In the genomic region with DNA sequence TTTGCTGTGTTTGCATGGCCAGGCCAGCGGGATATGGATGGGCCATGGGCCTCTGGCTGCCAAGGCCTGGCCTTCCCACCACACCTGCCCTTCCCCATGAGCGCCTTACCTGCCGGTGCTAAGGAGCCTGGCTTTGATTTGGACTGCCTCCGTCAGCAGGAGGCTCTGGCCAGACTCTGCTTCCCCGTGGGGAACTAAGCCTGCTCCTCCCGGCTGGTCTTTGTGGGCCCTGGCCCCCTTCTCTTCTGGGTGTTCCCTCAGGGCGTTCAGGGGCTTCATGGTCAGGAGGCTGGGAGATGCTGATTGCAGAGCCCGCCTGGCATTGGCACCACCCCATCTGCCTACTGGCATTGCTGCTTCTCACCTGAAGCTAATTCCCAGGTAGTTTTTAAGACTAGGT, we compare ENCODE assay signal across 23 cellular contexts. TPM values are rescaled to one million over a fixed set of nuclear protein-coding genes. Genes with fewer than 3 reads are reported as not detected.
DNase-seq lines count a peak whose midpoint lies in the region; ATAC-seq, FAIRE-seq and TF ChIP-seq lines count a peak whose summit lies in the region.
"Had no signal": no experiment of that assay in that cellular context is flagged by ENCODE, and none has a peak within 500 bp of the region (broad histone marks: within the 10 kb centered on the region; RNA-seq: fewer than 3 reads in every experiment).

No MANE protein-coding gene starts in this region.

- TF ChIP-seq EP300 in HepG2 (IDR thresholded peaks at IDR 0.05; ENCODE audit: low read depth in 2 of 2, low read length in 2 of 2): no peak
- no peak for TF ChIP-seq EP300 in HepG2 (CRISPR knock-in tag; IDR thresholded peaks at IDR 0.05; ENCODE audit: borderline replicate concordance)

- no peak overlapping the region for H3K23ac ChIP-seq in neuronal stem cell (ENCODE audit: low read depth, low read length, poor library complexity)

- in situ Hi-C loops in HepG2 (cut with HindIII; ENCODE audit: extremely low pct_ligation_motif_present, low pct_unique_long_range_greater_than_20kb) (no loop called here), GM13977 (cut with MboI; ENCODE audit: low pct_unique_long_range_greater_than_20kb, low sequenced_read_pairs, unreplicated experiment) (no loop called here)

- H3K27ac ChIP-seq in right lobe of liver: no peak overlapping the region
- no peak overlapping the region for H3K27ac ChIP-seq in HepG2 (ENCODE audit: extremely low read length, insufficient read depth, low read length)
- H3K27ac ChIP-seq in coronary artery: peak overlapping the region; percentile 51 to 86
- H3K27ac ChIP-seq in neuronal stem cell (replicated peaks; ENCODE audit: low read length): no peak overlapping the region
- H3K27ac ChIP-seq in vagina: peak overlapping the region; percentile 53
- H3K27ac ChIP-seq: C4-2B, VCaP had no signal

- H3K4me1 Mint-ChIP-seq in activated CD4-positive, alpha-beta memory T cell treated with anti-CD3 and anti-CD28 coated beads for 36 hours (ENCODE audit: low read depth): peaks cover 6% of the 10 kb centered on the region

- CTCF ChIA-PET in HepG2 (lab: Yijun Ruan, JAX; ENCODE audit: low intra/inter-chr PET ratio, low total read pairs): no interaction called here
- CTCF ChIA-PET in activated CD4-positive, alpha-beta memory T cell treated with anti-CD3 and anti-CD28 coated beads for 36 hours (lab: Charles Lee): no interaction called here

- no peak overlapping the region for H3K4me3 Mint-ChIP-seq in activated CD4-positive, alpha-beta memory T cell treated with anti-CD3 and anti-CD28 coated beads for 36 hours
- H3K4me3 Mint-ChIP-seq: stimulated activated naive CD8-positive, alpha-beta T cell treated with anti-CD3 and anti-CD28 coated beads, Interleukin-15, Interleukin-2, amounts not matched to agents 100 ng/mL and 50 ng/mL, for 24 hours; T-helper 2 cell treated with Interferon-gamma antibody and Interleukin-4, amounts not matched to agents 5 μg/mL and 100 μg/mL, for 36 hours had no signal

- H2BK15ac ChIP-seq in neuronal stem cell (ENCODE audit: low read length): no peak overlapping the region

- FAIRE-seq in HepG2 (lab: Jason Lieb, UNC): no peak
- FAIRE-seq: H54 had no signal

- H4K91ac ChIP-seq in neuronal stem cell (ENCODE audit: low read depth, low read length, poor library complexity): no peak overlapping the region

- H2BK5ac ChIP-seq in neuronal stem cell (ENCODE audit: low read length): no peak overlapping the region

- H3K4me3 ChIP-seq in right lobe of liver (no peak overlapping the region), HepG2 (replicated peaks in 1 of 3; ENCODE audit: insufficient read depth in 1 of 3, low read depth in 2 of 3, low read length in 3 of 3) (no peak overlapping the region), coronary artery (no peak overlapping the region), neuronal stem cell (ENCODE audit: low read length in 2 of 2) (no peak overlapping the region), vagina (no peak overlapping the region)
- H3K4me3 ChIP-seq: heart left ventricle, left lung had no signal

- H2BK12ac ChIP-seq in neuronal stem cell (ENCODE audit: low read length): no peak overlapping the region

- no peaks in the 10 kb centered on the region for H3K79me1 ChIP-seq in neuronal stem cell (ENCODE audit: low read depth, low read length)

- H3K4me2 ChIP-seq in HepG2 (ENCODE audit: low read depth, low read length) (no peak overlapping the region), neuronal stem cell (ENCODE audit: insufficient read depth, low read length, poor library complexity, severe bottlenecking) (no peak overlapping the region)

- WGBS in right lobe of liver (ENCODE audit: insufficient coverage, low coverage, low lambda C conversion rate, missing lambda C conversion rate): 100% methylated on average over 2 of the region's 8 CpGs
- WGBS in HepG2 (ENCODE audit: low lambda C conversion rate): 96% methylated on average over 5 of the region's 8 CpGs
- no CpG with 5 or more reads among the region's 8 CpGs for WGBS in neuronal stem cell (ENCODE audit: extremely low coverage in 2 of 2, insufficient read length in 2 of 2, insufficient replicate concordance in 1 of 2), 2 donors

- H3K4me1 ChIP-seq in right lobe of liver: peaks cover 0 to 10% (median 4%) of the 10 kb centered on the region in 4 donors
- peaks cover 84% of the 10 kb centered on the region for H3K4me1 ChIP-seq in HepG2 (ENCODE audit: insufficient read depth, low read length)
- peaks cover 14 to 16% of the 10 kb centered on the region in 2 donors for H3K4me1 ChIP-seq in neuronal stem cell (ENCODE audit: control insufficient read depth in 2 of 2, insufficient read depth in 1 of 2, low read depth in 1 of 2, low read length in 2 of 2)
- H3K4me1 ChIP-seq in vagina: peaks cover 56% of the 10 kb centered on the region

- no peaks in the 10 kb centered on the region for H3K36me3 Mint-ChIP-seq in activated CD4-positive, alpha-beta memory T cell treated with anti-CD3 and anti-CD28 coated beads for 36 hours

- no peaks in the 10 kb centered on the region for H3K36me3 ChIP-seq in right lobe of liver
- H3K36me3 ChIP-seq in HepG2 (replicated peaks in 1 of 2; ENCODE audit: control insufficient read depth in 1 of 2, insufficient read depth in 2 of 2, low read length in 2 of 2): no peaks in the 10 kb centered on the region
- H3K36me3 ChIP-seq in neuronal stem cell (replicated peaks in 1 of 2; ENCODE audit: control insufficient read depth in 2 of 2, insufficient read depth in 2 of 2, low read length in 2 of 2): no peaks in the 10 kb centered on the region
- H3K36me3 ChIP-seq in vagina: no peaks in the 10 kb centered on the region
- H3K36me3 ChIP-seq: heart left ventricle, left lung had no signal

- no peak overlapping the region for H3K27ac Mint-ChIP-seq in activated CD4-positive, alpha-beta memory T cell treated with anti-CD3 and anti-CD28 coated beads for 36 hours
- H3K27ac Mint-ChIP-seq: stimulated activated naive CD8-positive, alpha-beta T cell treated with anti-CD3 and anti-CD28 coated beads, Interleukin-15, Interleukin-2, amounts not matched to agents 100 ng/mL and 50 ng/mL, for 24 hours; T-helper 2 cell treated with Interferon-gamma antibody and Interleukin-4, amounts not matched to agents 5 μg/mL and 100 μg/mL, for 36 hours had no signal

- no peak for TF ChIP-seq POLR2A in right lobe of liver (IDR thresholded peaks at IDR 0.05)
- TF ChIP-seq POLR2A in HepG2 (IDR thresholded peaks at IDR 0.05; ENCODE audit: insufficient read depth in 1 of 2, low read depth in 2 of 2, low read length in 2 of 2): no peak
- no peak for TF ChIP-seq POLR2A in vagina (IDR thresholded peaks at IDR 0.05)

- no peak overlapping the region for H3K9ac ChIP-seq in HepG2 (ENCODE audit: insufficient read depth, low read depth, low read length)
- no peak overlapping the region for H3K9ac ChIP-seq in neuronal stem cell (ENCODE audit: low read depth, low read length, poor library complexity)

- POLR2A ChIA-PET in HepG2 (lab: Yijun Ruan, JAX): no interaction called here
- POLR2A ChIA-PET in activated CD4-positive, alpha-beta memory T cell treated with anti-CD3 and anti-CD28 coated beads for 36 hours (lab: Charles Lee): no interaction called here

- DNase-seq in right lobe of liver: peak in 2 of 3 donors; percentile 6 to 40
- no peak for DNase-seq in HepG2 (ENCODE audit: low spot score)
- DNase-seq in coronary artery (ENCODE audit: low spot score): no peak
- DNase-seq in neuronal stem cell (ENCODE audit: low spot score): no peak
- no peak for DNase-seq in vagina (ENCODE audit: extremely low spot score in 2 of 2)
- no peak for DNase-seq in foreskin melanocyte
- no peak for DNase-seq in GM13977 (ENCODE audit: low spot score)
- DNase-seq in activated CD4-positive, alpha-beta memory T cell treated with anti-CD3 and anti-CD28 coated beads for 36 hours: no peak
- DNase-seq: activated CD4-positive, alpha-beta T cell treated with anti-CD3 and anti-CD28 coated beads, Interleukin-2, amount 50 U/mL, for 48 hours; activated effector memory CD4-positive, alpha-beta T cell treated with Interleukin-2 at 50 U/mL for 16 hours; Calu3; KG1; NCI-H146; NCI-H510A; occipital lobe; stimulated activated CD4-positive, alpha-beta T cell treated with anti-CD3 and anti-CD28 coated beads, Interleukin-12 subunit alpha, Interleukin-12 subunit beta, amount 100 ng/mL, for 4 hours had no signal

- H3K9me3 ChIP-seq in right lobe of liver: no peaks in the 10 kb centered on the region
- H3K9me3 ChIP-seq in HepG2 (ENCODE audit: low read length): no peaks in the 10 kb centered on the region
- H3K9me3 ChIP-seq in neuronal stem cell (replicated peaks in 1 of 2; ENCODE audit: control insufficient read depth in 2 of 2, insufficient read depth in 1 of 2, low read depth in 1 of 2, low read length in 2 of 2): no peaks in the 10 kb centered on the region
- no peaks in the 10 kb centered on the region for H3K9me3 ChIP-seq in vagina
- H3K9me3 ChIP-seq: heart left ventricle, left lung had no signal

- ATAC-seq in right lobe of liver: no peak
- ATAC-seq in HepG2: no peak
- ATAC-seq: heart left ventricle, left lung had no signal

- H3K9me3 Mint-ChIP-seq in activated CD4-positive, alpha-beta memory T cell treated with anti-CD3 and anti-CD28 coated beads for 36 hours: no peaks in the 10 kb centered on the region
- H3K9me3 Mint-ChIP-seq: stimulated activated naive CD8-positive, alpha-beta T cell treated with anti-CD3 and anti-CD28 coated beads, Interleukin-15, Interleukin-2, amounts not matched to agents 100 ng/mL and 50 ng/mL, for 24 hours; T-helper 2 cell treated with Interferon-gamma antibody and Interleukin-4, amounts not matched to agents 5 μg/mL and 100 μg/mL, for 36 hours had no signal

- no peaks in the 10 kb centered on the region for H4K20me1 ChIP-seq in HepG2 (ENCODE audit: insufficient read depth, low read length)

- no peak for TF ChIP-seq CTCF in right lobe of liver (IDR thresholded peaks at IDR 0.05)
- TF ChIP-seq CTCF in HepG2 (CRISPR knock-in tag; IDR thresholded peaks at IDR 0.05): no peak
- no peak for TF ChIP-seq CTCF in coronary artery (IDR thresholded peaks at IDR 0.05)
- no peak for TF ChIP-seq CTCF in vagina (IDR thresholded peaks at IDR 0.05)
- no peak for TF ChIP-seq CTCF in GM13977 (IDR thresholded peaks at IDR 0.05; ENCODE audit: extremely low read depth, insufficient read depth, missing control alignments)

- H3K27me3 ChIP-seq in right lobe of liver: no peaks in the 10 kb centered on the region
- H3K27me3 ChIP-seq in HepG2 (ENCODE audit: control insufficient read depth in 1 of 2, insufficient read depth in 2 of 2, low read length in 2 of 2): no peaks in the 10 kb centered on the region
- no peaks in the 10 kb centered on the region for H3K27me3 ChIP-seq in neuronal stem cell (ENCODE audit: control insufficient read depth in 3 of 3, insufficient read depth in 3 of 3, low read depth in 1 of 3, low read length in 3 of 3)
- no peaks in the 10 kb centered on the region for H3K27me3 ChIP-seq in vagina
- H3K27me3 ChIP-seq: heart left ventricle, left lung had no signal

- no peak for TF ChIP-seq RAD21 in HepG2 (CRISPR knock-in tag; IDR thresholded peaks at IDR 0.05)

- no peak overlapping the region for H3K18ac ChIP-seq in neuronal stem cell (ENCODE audit: low read length)

- intact Hi-C loops in right lobe of liver (cut with DNase I) (no loop called here), HepG2 (cut with micrococcal nuclease; ENCODE audit: unreplicated experiment) (no loop called here), vagina (cut with DNase I) (no loop called here)
- intact Hi-C loops in activated CD4-positive, alpha-beta memory T cell treated with anti-CD3 and anti-CD28 coated beads for 36 hours (cut with micrococcal nuclease): no loop called here

- no peak overlapping the region for H2AK5ac ChIP-seq in neuronal stem cell (ENCODE audit: low read depth, low read length)

- H3K4ac ChIP-seq in neuronal stem cell (ENCODE audit: low read length): no peak overlapping the region

- no peak overlapping the region for H4K8ac ChIP-seq in neuronal stem cell (ENCODE audit: low read depth, low read length)

- no peaks in the 10 kb centered on the region for H3K79me2 ChIP-seq in HepG2 (ENCODE audit: insufficient read depth, low read length)

- H2AFZ ChIP-seq in HepG2 (ENCODE audit: low read length) (no peak overlapping the region), neuronal stem cell (ENCODE audit: low read length) (no peak overlapping the region)

- peak overlapping the region; percentile 22 for H3K14ac ChIP-seq in neuronal stem cell (ENCODE audit: low read length)

- BruUV-seq in HepG2 (replicated peaks; lab: Mats Ljungman, UMichigan): no TSS peak

- no peak overlapping the region for H2BK120ac ChIP-seq in neuronal stem cell (ENCODE audit: low read depth, low read length)

- H3K27me3 Mint-ChIP-seq in activated CD4-positive, alpha-beta memory T cell treated with anti-CD3 and anti-CD28 coated beads for 36 hours: no peaks in the 10 kb centered on the region

RNA-seq across cellular contexts. Expression of a gene that starts 45.2 kb away (rescaled TPM):
- 10 to 100 TPM; 10.5 to 17.2 (median 12.3) TPM for total RNA-seq in right lobe of liver
- 2.6 and 4.4 TPM in 2 replicates for total RNA-seq in HepG2 (2016; rRNA removed; fragmentation: Illumina TruSeq; extraction: Trizol)
- 0.79 and 0.91 TPM in 2 replicates for total RNA-seq in HepG2 (2016; cell fraction: cytosol; rRNA removed; fragmentation: Illumina TruSeq; extraction: Trizol; ENCODE audit: low read depth)
- total RNA-seq in HepG2 (2016; cell fraction: insoluble cytoplasmic fraction; rRNA removed; fragmentation: Illumina TruSeq; extraction: Trizol): 2.3 and 4.5 TPM in 2 replicates
- 2.0 and 2.2 TPM in 2 replicates for total RNA-seq in HepG2 (2016; cell fraction: membrane; rRNA removed; fragmentation: Illumina TruSeq; extraction: Trizol)
- total RNA-seq in HepG2 (2016; cell fraction: nucleus; rRNA removed; fragmentation: Illumina TruSeq; extraction: Trizol): 7.0 and 9.1 TPM in 2 replicates
- polyA plus RNA-seq in HepG2 (2011; rRNA removed): 3.1 and 3.3 TPM in 2 replicates
- 1.3 and 2.9 TPM in 2 replicates for polyA plus RNA-seq in HepG2 (2011; cell fraction: cytosol; rRNA removed)
- polyA plus RNA-seq in HepG2 (2011; cell fraction: nucleus; rRNA removed): 6.7 and 14.1 TPM in 2 replicates
- 3.3 and 3.9 TPM in 2 replicates for polyA plus RNA-seq in HepG2 (2012)
- polyA plus RNA-seq in HepG2 (2016; cell fraction: cytosol; fragmentation: Illumina TruSeq; extraction: Trizol; ENCODE audit: low read depth): 1.1 and 2.0 TPM in 2 replicates
- 2.3 and 2.9 TPM in 2 replicates for polyA plus RNA-seq in HepG2 (2016; cell fraction: insoluble cytoplasmic fraction; fragmentation: Illumina TruSeq; extraction: Trizol; ENCODE audit: low read depth)
- 1.5 and 2.1 TPM in 2 replicates for polyA plus RNA-seq in HepG2 (2016; cell fraction: membrane; fragmentation: Illumina TruSeq; extraction: Trizol; ENCODE audit: low read depth)
- 7.1 and 8.1 TPM in 2 replicates for polyA plus RNA-seq in HepG2 (2016; cell fraction: nucleus; fragmentation: Illumina TruSeq; extraction: Trizol; ENCODE audit: insufficient read depth, low read depth)
- 19.3 and 109 TPM in 2 replicates for polyA minus RNA-seq in HepG2 (2011; rRNA and poly(A)+ RNA removed; ENCODE audit: low replicate concordance)
- 5.3 and 5.6 TPM in 2 replicates for polyA minus RNA-seq in HepG2 (2011; cell fraction: cytosol; rRNA and poly(A)+ RNA removed)
- polyA minus RNA-seq in HepG2 (2011; cell fraction: nucleus; rRNA and poly(A)+ RNA removed): 11.7 and 25.1 TPM in 2 replicates
- 0.98 TPM for polyA plus RNA-seq in neuronal stem cell (2013, experiment 1 of 2)
- polyA plus RNA-seq in neuronal stem cell (2013, experiment 2 of 2): 1.0 TPM
- total RNA-seq in vagina: 28.5 TPM
- total RNA-seq in activated CD4-positive, alpha-beta memory T cell treated with anti-CD3 and anti-CD28 coated beads for 36 hours: under 1 TPM; 0.07 to 0.24 TPM

Comparison
In these comparisons a context has a peak if more than half of its experiments do, and no peak if none do; other contexts are left out.
1. DNase-seq: peak in right lobe of liver (2 of 3); none in HepG2 (single experiment), coronary artery (single experiment), neuronal stem cell (single experiment), vagina (0 of 2), foreskin melanocyte (single experiment), GM13977 (single experiment) and activated CD4-positive, alpha-beta memory T cell treated with anti-CD3 and anti-CD28 coated beads for 36 hours (single experiment).
2. H3K27ac ChIP-seq: peak in coronary artery (2 of 2) and vagina (single experiment); none in right lobe of liver (0 of 3), HepG2 (single experiment) and neuronal stem cell (single experiment).